ENCODE assay signal across 12 cellular contexts in genomic region chr14:63467440-63468072, GRCh38.
"Had no signal": no experiment of that assay in that cellular context is flagged by ENCODE, and none has a peak within 500 bp of the region (broad histone marks: within the 10 kb centered on the region; RNA-seq: fewer than 3 reads in every experiment).

No MANE protein-coding gene starts in this region.

- DNase-seq: activated CD4-positive, alpha-beta memory T cell treated with anti-CD3 and anti-CD28 coated beads for 36 hours; activated CD4-positive, CD25-positive, alpha-beta regulatory T cell treated with anti-CD3 and anti-CD28 coated beads, Interleukin-2, amount 50 U/mL, for 72 hours; activated CD8-positive, alpha-beta memory T cell treated with anti-CD3 and anti-CD28 coated beads, Interleukin-2, amount 50 U/mL, for 4 hours; activated naive CD4-positive, alpha-beta T cell treated with Interleukin-2 at 50 U/mL for 16 hours; foreskin fibroblast; left lung; pancreas; stomach had no signal

- H3K27me3 ChIP-seq: esophagus muscularis mucosa, left lung, neural progenitor cell, pancreas, stomach had no signal

- H2AFZ ChIP-seq: neural progenitor cell had no signal

- H3K4me3 Mint-ChIP-seq: activated CD4-positive, alpha-beta memory T cell treated with anti-CD3 and anti-CD28 coated beads for 36 hours; activated T-helper 1 cell treated with anti-CD3 and anti-CD28 coated beads, Interleukin-12 subunit alpha, Interleukin-12 subunit beta, Interleukin-2, Interleukin-4 antibody, amounts not matched to agents 30 ng/mL and 10 ng/mL and 1 ng/mL, durations not matched to agents 14 hours and 24 hours and 36 hours; neural progenitor cell had no signal

- H3K27ac ChIP-seq: esophagus muscularis mucosa, left lung, neural progenitor cell, pancreas, stomach had no signal

- H3K4me3 ChIP-seq: esophagus muscularis mucosa, left lung, neural progenitor cell, pancreas, stomach had no signal

- H3K36me3 ChIP-seq: esophagus muscularis mucosa, left lung, neural progenitor cell, pancreas, stomach had no signal

- H3K36me3 Mint-ChIP-seq: activated CD4-positive, alpha-beta memory T cell treated with anti-CD3 and anti-CD28 coated beads for 36 hours had no signal

- FAIRE-seq: astrocyte, pancreas had no signal

- H3K4me2 ChIP-seq: neural progenitor cell had no signal

- H3K4me1 ChIP-seq: neural progenitor cell had no signal

- H3K9ac ChIP-seq: neural progenitor cell had no signal

- H3K27ac Mint-ChIP-seq: activated CD4-positive, alpha-beta memory T cell treated with anti-CD3 and anti-CD28 coated beads for 36 hours; neural progenitor cell had no signal

- H3K9me3 Mint-ChIP-seq: activated CD4-positive, alpha-beta memory T cell treated with anti-CD3 and anti-CD28 coated beads for 36 hours; activated T-helper 1 cell treated with anti-CD3 and anti-CD28 coated beads, Interleukin-12 subunit alpha, Interleukin-12 subunit beta, Interleukin-2, Interleukin-4 antibody, amounts not matched to agents 30 ng/mL and 10 ng/mL and 1 ng/mL, durations not matched to agents 14 hours and 24 hours and 36 hours had no signal

- H3K9me3 ChIP-seq: esophagus muscularis mucosa, left lung, pancreas, stomach had no signal

- H3K27me3 Mint-ChIP-seq: activated CD4-positive, alpha-beta memory T cell treated with anti-CD3 and anti-CD28 coated beads for 36 hours had no signal

- ATAC-seq: left lung had no signal
